1 cellular context compared by ENCODE assay signal in genomic region chr12:95532851-95533250, GRCh38.
TF ChIP-seq lines count a peak whose summit lies in the region.

No MANE protein-coding gene starts in this region.

TF ChIP-seq in WTC11, 78 proteins besides CTCF, POLR2A, EP300 and RAD21 (continued from another document):
- no peak for TF ChIP-seq EMX1 (CRISPR knock-in tag; IDR thresholded peaks at IDR 0.05)
- no peak for TF ChIP-seq ZNF281 (CRISPR knock-in tag; IDR thresholded peaks at IDR 0.05)
- no peak for TF ChIP-seq CBFB (CRISPR knock-in tag; IDR thresholded peaks at IDR 0.05; ENCODE audit: low read depth)
- TF ChIP-seq KAT7 (CRISPR knock-in tag; IDR thresholded peaks at IDR 0.05; ENCODE audit: borderline replicate concordance), result no peak
- no peak for TF ChIP-seq PREB (CRISPR knock-in tag; IDR thresholded peaks at IDR 0.05; ENCODE audit: borderline replicate concordance)
- no peak for TF ChIP-seq NR1H2 (CRISPR knock-in tag; IDR thresholded peaks at IDR 0.05)
- TF ChIP-seq MXD4 (CRISPR knock-in tag; IDR thresholded peaks at IDR 0.05; ENCODE audit: borderline replicate concordance), result no peak
- no peak for TF ChIP-seq ZBTB21 (CRISPR knock-in tag; IDR thresholded peaks at IDR 0.05; ENCODE audit: borderline replicate concordance)
- no peak for TF ChIP-seq ELF4 (CRISPR knock-in tag; IDR thresholded peaks at IDR 0.05; ENCODE audit: low read depth)
- no peak for TF ChIP-seq JAZF1 (CRISPR knock-in tag; IDR thresholded peaks at IDR 0.05)
- no peak for TF ChIP-seq JUN (CRISPR knock-in tag; IDR thresholded peaks at IDR 0.05)
